In the genomic region with DNA sequence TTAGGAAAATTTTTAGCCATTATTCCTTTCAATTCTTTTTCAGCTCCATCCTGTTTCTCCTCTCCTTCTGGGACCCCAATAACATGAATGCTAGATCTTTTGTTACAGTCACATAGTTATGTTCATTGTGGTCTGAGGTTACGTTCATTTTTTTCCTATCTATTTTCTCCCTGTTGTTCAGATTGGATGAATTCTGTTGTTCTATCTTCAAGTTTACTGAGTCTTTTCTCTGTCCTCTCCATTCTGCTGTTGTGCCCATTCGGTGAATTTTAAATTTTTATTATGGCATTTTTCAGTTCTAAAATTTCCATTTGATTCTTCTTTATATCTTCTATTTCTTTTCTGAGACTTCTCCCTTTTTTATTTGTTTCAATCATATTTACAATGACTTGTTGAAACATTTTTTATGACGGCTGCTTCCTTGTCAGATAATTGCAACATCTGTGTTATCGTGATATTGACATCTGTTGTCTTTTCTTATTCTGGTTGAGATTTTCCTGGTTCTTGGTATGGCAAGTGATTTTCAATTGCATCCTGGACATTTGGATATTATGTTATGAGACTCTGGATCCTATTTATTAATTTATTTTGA, we compare ENCODE assay signal across 22 cellular contexts.
"Had no signal": no experiment of that assay in that cellular context is flagged by ENCODE, and none has a peak within 500 bp of the region (broad histone marks: within the 10 kb centered on the region; RNA-seq: fewer than 3 reads in every experiment).

No MANE protein-coding gene starts in this region.

- H3K4me3 ChIP-seq: body of pancreas, colonic mucosa, esophagus squamous epithelium, left lung, mucosa of descending colon, pancreas, thoracic aorta, upper lobe of right lung had no signal

- H3K27ac ChIP-seq: body of pancreas, colonic mucosa, esophagus squamous epithelium, left lung, pancreas, thoracic aorta, upper lobe of right lung had no signal

- H3K27me3 ChIP-seq: body of pancreas, colonic mucosa, esophagus squamous epithelium, left lung, pancreas, upper lobe of right lung had no signal

- DNase-seq: activated CD4-positive, alpha-beta memory T cell treated with anti-CD3 and anti-CD28 coated beads, Interleukin-2, amount 10 ng/mL, durations not matched to agents 7 days and 5 days; activated CD4-positive, CD25-positive, alpha-beta regulatory T cell treated with anti-CD3 and anti-CD28 coated beads, Interleukin-2, amount 50 U/mL, for 72 hours; activated CD8-positive, alpha-beta memory T cell treated with anti-CD3 and anti-CD28 coated beads, Interleukin-2, amount 50 U/mL, for 4 hours; activated effector memory CD4-positive, alpha-beta T cell treated with anti-CD3 and anti-CD28 coated beads, Interleukin-2, amount 50 U/mL, for 16 hours; amniotic stem cell; body of pancreas; central memory CD4-positive, alpha-beta T cell; colonic mucosa; effector CD4-positive, alpha-beta T cell; esophagus squamous epithelium; glutamatergic neuron; hypothalamus; kidney; left lung; mammary epithelial cell; mucosa of descending colon; naive thymus-derived CD8-positive, alpha-beta T cell; pancreas; SW 1271; upper lobe of right lung had no signal

- H3K4me1 ChIP-seq: colonic mucosa, left lung, pancreas, upper lobe of right lung had no signal

- H3K9me3 ChIP-seq: colonic mucosa, pancreas, upper lobe of right lung had no signal

- H3K36me3 ChIP-seq: colonic mucosa, esophagus squamous epithelium, left lung, pancreas, thoracic aorta, upper lobe of right lung had no signal

- H3K4me3 Mint-ChIP-seq: activated CD4-positive, alpha-beta memory T cell treated with anti-CD3 and anti-CD28 coated beads, Interleukin-2, amount 10 ng/mL, durations not matched to agents 7 days and 5 days had no signal

- ATAC-seq: body of pancreas; left lung; mucosa of descending colon; naive thymus-derived CD8-positive, alpha-beta T cell; pancreas; sciatic nerve; upper lobe of right lung had no signal

- H3K27me3 Mint-ChIP-seq: activated CD4-positive, alpha-beta memory T cell treated with anti-CD3 and anti-CD28 coated beads, Interleukin-2, amount 10 ng/mL, durations not matched to agents 7 days and 5 days; naive thymus-derived CD8-positive, alpha-beta T cell had no signal

- H3K27ac Mint-ChIP-seq: activated CD4-positive, alpha-beta memory T cell treated with anti-CD3 and anti-CD28 coated beads, Interleukin-2, amount 10 ng/mL, durations not matched to agents 7 days and 5 days had no signal
